16 cellular contexts compared by ENCODE assay signal in genomic region chr12:60805340-60805739, GRCh38.
"Had no signal": no experiment of that assay in that cellular context is flagged by ENCODE, and none has a peak within 500 bp of the region (broad histone marks: within the 10 kb centered on the region; RNA-seq: fewer than 3 reads in every experiment).

No MANE protein-coding gene starts in this region.

- H3K27ac ChIP-seq: body of pancreas, right atrium auricular region, thoracic aorta had no signal

- H3K9me3 ChIP-seq: body of pancreas, thoracic aorta had no signal

- H3K4me3 ChIP-seq: body of pancreas, right atrium auricular region, thoracic aorta had no signal

- H3K27me3 ChIP-seq: body of pancreas, right atrium auricular region had no signal

- H3K4me1 ChIP-seq: body of pancreas, right atrium auricular region had no signal

- DNase-seq: activated CD4-positive, CD25-positive, alpha-beta regulatory T cell treated with anti-CD3 and anti-CD28 coated beads, Interleukin-2, amount 50 U/mL, for 72 hours; activated naive CD8-positive, alpha-beta T cell treated with anti-CD3 and anti-CD28 coated beads for 36 hours; amygdala; body of pancreas; cortex of kidney; effector CD4-positive, alpha-beta T cell; foreskin melanocyte; head of caudate nucleus; islet precursor cell; natural killer cell; posterior cingulate gyrus; small intestine; T-cell; T-helper 9 cell had no signal

- ATAC-seq: body of pancreas, natural killer cell, T-cell had no signal

- H3K36me3 ChIP-seq: right atrium auricular region, thoracic aorta had no signal
